ENCODE assay signal across 1 cellular context in the genomic region with DNA sequence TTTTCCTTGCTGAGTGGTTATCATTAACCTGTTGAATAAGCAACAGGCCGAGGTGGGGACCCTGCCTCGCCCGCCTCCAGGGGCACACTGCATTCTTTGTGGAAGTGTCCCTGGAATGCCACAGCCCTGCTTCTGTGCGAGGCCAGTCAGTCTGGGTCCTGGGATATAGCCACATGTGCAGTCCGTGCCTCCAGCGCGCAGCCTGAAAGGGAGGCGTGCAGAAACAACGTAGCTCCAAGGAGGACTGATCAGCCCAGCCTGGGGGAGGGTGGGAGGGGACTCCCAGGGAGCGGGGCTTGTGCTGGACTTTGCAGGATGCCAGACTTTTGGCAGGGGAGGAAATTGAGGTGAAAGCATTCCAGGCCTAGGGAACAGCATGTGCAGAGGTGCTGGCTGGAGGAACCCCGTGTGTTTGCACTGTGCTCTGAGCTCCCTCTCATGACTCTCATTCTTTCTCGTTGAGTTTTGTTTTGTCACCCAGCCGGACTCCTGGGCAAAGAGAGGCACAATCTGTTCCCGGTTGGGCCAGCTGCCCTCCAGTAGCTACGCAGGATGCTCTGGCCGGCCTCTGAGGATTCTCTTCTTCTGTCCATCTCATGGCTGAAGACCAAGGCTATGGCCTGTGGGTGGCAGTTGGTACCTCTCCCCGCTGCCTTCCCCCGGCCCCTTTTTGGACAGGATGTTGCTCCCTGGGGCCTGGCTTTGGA.
TF ChIP-seq lines count a peak whose summit lies in the region.

No MANE protein-coding gene starts in this region.

TF ChIP-seq in A549, 52 proteins besides CTCF, POLR2A, EP300 and RAD21 (continued from another document):
- TF ChIP-seq, protein P1, sequence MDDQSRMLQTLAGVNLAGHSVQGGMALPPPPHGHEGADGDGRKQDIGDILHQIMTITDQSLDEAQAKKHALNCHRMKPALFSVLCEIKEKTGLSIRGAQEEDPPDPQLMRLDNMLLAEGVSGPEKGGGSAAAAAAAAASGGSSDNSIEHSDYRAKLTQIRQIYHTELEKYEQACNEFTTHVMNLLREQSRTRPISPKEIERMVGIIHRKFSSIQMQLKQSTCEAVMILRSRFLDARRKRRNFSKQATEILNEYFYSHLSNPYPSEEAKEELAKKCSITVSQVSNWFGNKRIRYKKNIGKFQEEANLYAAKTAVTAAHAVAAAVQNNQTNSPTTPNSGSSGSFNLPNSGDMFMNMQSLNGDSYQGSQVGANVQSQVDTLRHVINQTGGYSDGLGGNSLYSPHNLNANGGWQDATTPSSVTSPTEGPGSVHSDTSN (IDR thresholded peaks at IDR 0.05) = no peak
- no peak for TF ChIP-seq HEYL (CRISPR knock-in tag; IDR thresholded peaks at IDR 0.05)
- TF ChIP-seq KDM5A (IDR thresholded peaks at IDR 0.05) = no peak
- no peak for TF ChIP-seq GATA3 (IDR thresholded peaks at IDR 0.05; ENCODE audit: borderline replicate concordance)
- TF ChIP-seq SMC3 (IDR thresholded peaks at IDR 0.05) = no peak
- TF ChIP-seq CHD4 (IDR thresholded peaks at IDR 0.05; ENCODE audit: borderline replicate concordance) = no peak
- TF ChIP-seq, protein P2, sequence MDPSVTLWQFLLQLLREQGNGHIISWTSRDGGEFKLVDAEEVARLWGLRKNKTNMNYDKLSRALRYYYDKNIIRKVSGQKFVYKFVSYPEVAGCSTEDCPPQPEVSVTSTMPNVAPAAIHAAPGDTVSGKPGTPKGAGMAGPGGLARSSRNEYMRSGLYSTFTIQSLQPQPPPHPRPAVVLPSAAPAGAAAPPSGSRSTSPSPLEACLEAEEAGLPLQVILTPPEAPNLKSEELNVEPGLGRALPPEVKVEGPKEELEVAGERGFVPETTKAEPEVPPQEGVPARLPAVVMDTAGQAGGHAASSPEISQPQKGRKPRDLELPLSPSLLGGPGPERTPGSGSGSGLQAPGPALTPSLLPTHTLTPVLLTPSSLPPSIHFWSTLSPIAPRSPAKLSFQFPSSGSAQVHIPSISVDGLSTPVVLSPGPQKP (IDR thresholded peaks at IDR 0.05; ENCODE audit: low read depth, low read length) = no peak
- no peak for TF ChIP-seq FOSL2 (IDR thresholded peaks at IDR 0.05)
- no peak for TF ChIP-seq FOSL2 (CRISPR knock-in tag; IDR thresholded peaks at IDR 0.05)
- no peak for TF ChIP-seq HDAC2 (IDR thresholded peaks at IDR 0.05)
